ENCODE assay signal across 9 cellular contexts in the genomic region with DNA sequence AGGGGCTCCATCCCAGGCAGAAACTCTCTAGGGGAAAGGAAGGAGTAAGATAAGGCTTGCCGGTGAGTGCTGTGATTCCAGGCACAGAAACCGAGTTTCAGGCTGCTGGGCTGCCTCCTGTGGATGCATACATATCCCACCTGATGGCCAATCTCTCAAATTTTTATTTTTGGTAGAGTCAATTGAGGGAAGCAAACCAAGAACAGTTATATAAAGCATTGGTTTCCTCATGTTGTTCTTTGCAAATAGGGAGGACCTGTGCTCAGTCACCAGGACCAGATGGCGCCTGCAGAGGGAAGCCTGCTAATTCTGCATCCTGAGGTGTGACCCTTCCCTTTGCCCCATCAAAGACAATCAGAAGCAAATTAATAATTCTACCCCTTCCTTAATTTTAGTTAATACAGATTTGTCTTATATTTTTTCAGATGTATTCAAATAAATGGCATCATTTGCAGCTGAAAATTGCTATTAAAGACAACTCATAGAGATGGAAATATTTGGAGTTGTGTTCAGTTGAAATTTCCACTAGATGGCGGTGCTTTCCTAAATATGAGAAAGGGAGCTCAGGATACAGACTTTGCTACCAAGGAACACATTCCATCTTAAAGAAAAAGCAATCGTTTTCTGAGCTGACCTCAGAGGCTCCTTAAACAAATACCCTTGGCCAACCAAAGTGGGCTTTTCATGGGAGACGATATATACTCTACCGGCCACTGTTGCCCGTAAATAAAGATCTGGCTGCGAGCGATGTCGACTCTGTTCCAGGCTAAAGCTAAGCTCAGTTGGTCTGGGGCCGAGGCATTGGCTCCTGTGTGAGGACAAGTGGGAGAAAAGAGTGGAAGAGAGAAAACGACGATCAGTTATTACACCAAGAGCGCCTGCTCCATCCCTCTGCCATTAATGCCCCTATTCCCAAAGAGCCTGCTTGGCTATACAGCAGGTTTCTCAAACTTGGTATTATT.
A peak's percentile ranks its signal among the peaks of the same experiment; 100 is the strongest.
DNase-seq lines count a peak whose midpoint lies in the region; ATAC-seq and TF ChIP-seq lines count a peak whose summit lies in the region.
"Had no signal": no experiment of that assay in that cellular context is flagged by ENCODE, and none has a peak within 500 bp of the region (broad histone marks: within the 10 kb centered on the region; RNA-seq: fewer than 3 reads in every experiment).

No MANE protein-coding gene starts in this region.

- peak; percentile 68; the same call in 2 of the 3 replicates for ATAC-seq in RWPE2 (ENCODE audit: low read depth)

- no peak for TF ChIP-seq EP300 in ovary (IDR thresholded peaks at IDR 0.05)

- 40 to 46% (median 45%) methylated on average over 15 of the region's 15 CpGs for WGBS in ovary, 3 donors

- H3K9me3 ChIP-seq in HUES6 (ENCODE audit: control insufficient read depth, insufficient read depth, low read depth, low read length) (no peaks in the 10 kb centered on the region), RWPE2 (ENCODE audit: severe bottlenecking) (no peaks in the 10 kb centered on the region), ovary (no peaks in the 10 kb centered on the region)
- H3K9me3 ChIP-seq: Caco-2 had no signal

- H3K27me3 Mint-ChIP-seq in activated naive CD8-positive, alpha-beta T cell treated with anti-CD3 and anti-CD28 coated beads for 36 hours, result peaks cover 13% of the 10 kb centered on the region

- TF ChIP-seq CTCF in RWPE2 (IDR thresholded peaks at IDR 0.05; ENCODE audit: poor library complexity, severe bottlenecking) (peak; percentile 81), ovary (IDR thresholded peaks at IDR 0.05) (peak; percentile 49 to 76 (median 65))

- no peak overlapping the region for H3K9ac ChIP-seq in HUES6 (ENCODE audit: low read length)

- no peaks in the 10 kb centered on the region for H3K4me1 Mint-ChIP-seq in activated naive CD8-positive, alpha-beta T cell treated with anti-CD3 and anti-CD28 coated beads for 36 hours

- H3K27ac ChIP-seq in HUES6 (ENCODE audit: low read depth, low read length) (no peak overlapping the region), RWPE2 (ENCODE audit: poor library complexity, severe bottlenecking) (no peak overlapping the region), ovary (no peak overlapping the region)

- H3K36me3 Mint-ChIP-seq in activated naive CD8-positive, alpha-beta T cell treated with anti-CD3 and anti-CD28 coated beads for 36 hours, result no peaks in the 10 kb centered on the region

- H3K27me3 ChIP-seq in HUES6 (ENCODE audit: control insufficient read depth, insufficient read depth, low read length) (no peaks in the 10 kb centered on the region), RWPE2 (ENCODE audit: insufficient read depth, poor library complexity, severe bottlenecking) (no peaks in the 10 kb centered on the region), ovary (no peaks in the 10 kb centered on the region)

- intact Hi-C loops in ovary (cut with DNase I), result loop anchor here in 3 of 4 donors (5.0 to 10.0 kb wide), 3 partner anchors 605 to 615 kb away; no protein-coding TSS in a partner anchor

- H3K4me3 ChIP-seq in HUES6 (ENCODE audit: low read depth, low read length), result peak overlapping the region; percentile 47
- no peak overlapping the region for H3K4me3 ChIP-seq in RWPE2 (ENCODE audit: severe bottlenecking)
- no peak overlapping the region for H3K4me3 ChIP-seq in ovary

- TF ChIP-seq POLR2A in ovary (IDR thresholded peaks at IDR 0.05), result no peak

- H3K9me3 Mint-ChIP-seq in activated naive CD8-positive, alpha-beta T cell treated with anti-CD3 and anti-CD28 coated beads for 36 hours, result no peaks in the 10 kb centered on the region

- no peak overlapping the region for H3K27ac Mint-ChIP-seq in activated naive CD8-positive, alpha-beta T cell treated with anti-CD3 and anti-CD28 coated beads for 36 hours

- peak; percentile 51 to 56 for DNase-seq in NCI-H2081 (lab: John Stamatoyannopoulos, UW)
- no peak for DNase-seq in NCI-H2081 treated with DMSO at 0.1 percent for 48 hours (lab: John Stamatoyannopoulos, UW)
- DNase-seq in RWPE2 (ENCODE audit: low spot score), result no peak
- peak; percentile 83 for DNase-seq in fibroblast of peridontal ligament (ENCODE audit: extremely low read depth)
- no peak for DNase-seq in ovary
- DNase-seq in activated CD4-positive, alpha-beta T cell treated with anti-CD3 and anti-CD28 coated beads, Interleukin-2, amount 50 U/mL, for 4 hours, result no peak
- DNase-seq in activated naive CD8-positive, alpha-beta T cell treated with anti-CD3 and anti-CD28 coated beads for 36 hours, result no peak

- H3K4me3 Mint-ChIP-seq in activated naive CD8-positive, alpha-beta T cell treated with anti-CD3 and anti-CD28 coated beads for 36 hours, result no peak overlapping the region

- H3K36me3 ChIP-seq in HUES6 (ENCODE audit: control insufficient read depth, insufficient read depth, low read length) (no peaks in the 10 kb centered on the region), RWPE2 (ENCODE audit: low read depth) (no peaks in the 10 kb centered on the region), ovary (no peaks in the 10 kb centered on the region)

- 0 out of 2 replicates have a peak, but pooled peaks cover 6% of the 10 kb centered on the region for H3K4me1 ChIP-seq in HUES6 (ENCODE audit: control insufficient read depth, insufficient read depth, low read length)
- H3K4me1 ChIP-seq in RWPE2 (ENCODE audit: insufficient read depth, poor library complexity, severe bottlenecking), result no peaks in the 10 kb centered on the region
- H3K4me1 ChIP-seq in ovary (ENCODE audit: insufficient read depth), result no peaks in the 10 kb centered on the region
- H3K4me1 ChIP-seq: Caco-2 had no signal

Comparison
In these comparisons a context has a peak if more than half of its experiments do, and no peak if none do; other contexts are left out.
1. DNase-seq: peak in NCI-H2081 (2 of 2) and fibroblast of peridontal ligament (single experiment); none in NCI-H2081 treated with DMSO at 0.1 percent for 48 hours (single experiment), RWPE2 (single experiment), ovary (0 of 5), activated CD4-positive, alpha-beta T cell treated with anti-CD3 and anti-CD28 coated beads, Interleukin-2, amount 50 U/mL, for 4 hours (0 of 2) and activated naive CD8-positive, alpha-beta T cell treated with anti-CD3 and anti-CD28 coated beads for 36 hours (single experiment).